In the genomic region with DNA sequence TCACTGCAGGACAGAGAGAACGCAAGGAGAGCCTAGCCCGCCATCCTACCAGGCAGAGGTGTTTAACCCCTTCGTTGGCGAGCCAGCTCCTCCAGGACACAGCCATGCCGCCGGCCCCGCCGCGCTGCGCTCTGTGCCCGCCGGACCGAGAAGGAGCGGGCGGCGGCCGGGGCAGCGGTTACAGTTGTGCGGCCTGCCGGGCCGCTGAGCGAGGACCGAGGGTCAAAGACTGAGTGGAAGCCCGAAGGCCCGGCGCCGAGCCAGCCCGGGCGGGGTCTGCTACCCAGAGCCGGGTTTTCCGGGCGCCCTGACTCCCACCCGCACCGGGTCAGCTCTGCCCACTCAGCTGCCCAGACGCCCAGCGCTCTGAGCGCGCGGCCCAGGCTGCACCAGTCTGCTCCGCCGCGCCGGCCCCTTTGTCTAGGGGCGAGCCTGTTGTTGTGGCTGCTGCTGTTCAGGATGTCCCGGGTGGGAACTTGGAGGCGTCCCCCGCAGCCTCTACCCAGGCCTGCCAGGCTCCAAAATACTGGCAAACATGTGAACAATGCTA, we compare ENCODE assay signal across 1 cellular context.
A peak's percentile ranks its signal among the peaks of the same experiment; 100 is the strongest.
TF ChIP-seq lines count a peak whose summit lies in the region.

A gene (minus strand): TSS at position 235 of the 550 bp plus-strand sequence. CDS start 129 bp downstream, at position 106.

TF ChIP-seq in H1, 55 proteins besides CTCF, POLR2A, EP300 and RAD21 (continued from another document):
- no peak for TF ChIP-seq CREB1 (IDR thresholded peaks at IDR 0.05)
- no peak for TF ChIP-seq FOSL1 (IDR thresholded peaks at IDR 0.05; ENCODE audit: insufficient read depth, low read depth, low read length)
- no peak for TF ChIP-seq KDM5A (IDR thresholded peaks at IDR 0.05; ENCODE audit: low read length)
- TF ChIP-seq NANOG (IDR thresholded peaks at IDR 0.05; ENCODE audit: insufficient read depth, low read depth, low read length, poor library complexity, severe bottlenecking) = no peak
- TF ChIP-seq SP1 (IDR thresholded peaks at IDR 0.05; ENCODE audit: low read depth, low read length) = peak; percentile 58
- TF ChIP-seq BRCA1 (IDR thresholded peaks at IDR 0.05; ENCODE audit: low read depth, low read length) = no peak
- TF ChIP-seq JUN (IDR thresholded peaks at IDR 0.05; ENCODE audit: low read depth, low read length) = no peak
- no peak for TF ChIP-seq POU5F1 (IDR thresholded peaks at IDR 0.05; ENCODE audit: low read depth, low read length)
- TF ChIP-seq, protein P1, sequence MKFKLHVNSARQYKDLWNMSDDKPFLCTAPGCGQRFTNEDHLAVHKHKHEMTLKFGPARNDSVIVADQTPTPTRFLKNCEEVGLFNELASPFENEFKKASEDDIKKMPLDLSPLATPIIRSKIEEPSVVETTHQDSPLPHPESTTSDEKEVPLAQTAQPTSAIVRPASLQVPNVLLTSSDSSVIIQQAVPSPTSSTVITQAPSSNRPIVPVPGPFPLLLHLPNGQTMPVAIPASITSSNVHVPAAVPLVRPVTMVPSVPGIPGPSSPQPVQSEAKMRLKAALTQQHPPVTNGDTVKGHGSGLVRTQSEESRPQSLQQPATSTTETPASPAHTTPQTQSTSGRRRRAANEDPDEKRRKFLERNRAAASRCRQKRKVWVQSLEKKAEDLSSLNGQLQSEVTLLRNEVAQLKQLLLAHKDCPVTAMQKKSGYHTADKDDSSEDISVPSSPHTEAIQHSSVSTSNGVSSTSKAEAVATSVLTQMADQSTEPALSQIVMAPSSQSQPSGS (IDR thresholded peaks at IDR 0.05; ENCODE audit: low read length) = no peak
- TF ChIP-seq, protein P2, sequence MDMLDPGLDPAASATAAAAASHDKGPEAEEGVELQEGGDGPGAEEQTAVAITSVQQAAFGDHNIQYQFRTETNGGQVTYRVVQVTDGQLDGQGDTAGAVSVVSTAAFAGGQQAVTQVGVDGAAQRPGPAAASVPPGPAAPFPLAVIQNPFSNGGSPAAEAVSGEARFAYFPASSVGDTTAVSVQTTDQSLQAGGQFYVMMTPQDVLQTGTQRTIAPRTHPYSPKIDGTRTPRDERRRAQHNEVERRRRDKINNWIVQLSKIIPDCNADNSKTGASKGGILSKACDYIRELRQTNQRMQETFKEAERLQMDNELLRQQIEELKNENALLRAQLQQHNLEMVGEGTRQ (IDR thresholded peaks at IDR 0.05; ENCODE audit: low read length) = no peak
- TF ChIP-seq EGR1 (IDR thresholded peaks at IDR 0.05; ENCODE audit: borderline replicate concordance, low read depth, low read length) = peak; percentile 30; the same call in 1 of the 2 replicates
- TF ChIP-seq POLR2AphosphoS5 (IDR thresholded peaks at IDR 0.05; ENCODE audit: low read depth, low read length) = peak; percentile 67
- peak; percentile 66 for TF ChIP-seq KDM4A (IDR thresholded peaks at IDR 0.05; ENCODE audit: low read depth, low read length, severe bottlenecking)
- no peak for TF ChIP-seq SP4 (IDR thresholded peaks at IDR 0.05; ENCODE audit: low read length)
- TF ChIP-seq TAF1 (IDR thresholded peaks at IDR 0.05; ENCODE audit: low read depth, low read length) = peak; percentile 82
- TF ChIP-seq SIRT6 (IDR thresholded peaks at IDR 0.05; ENCODE audit: low read length) = no peak
- TF ChIP-seq TAF7 (optimal IDR thresholded peaks at IDR 0.05; ENCODE audit: borderline replicate concordance, low read depth, low read length) = peak; percentile 67
- no peak for TF ChIP-seq RXRA (IDR thresholded peaks at IDR 0.05; ENCODE audit: insufficient read depth, low read depth, low read length)
- no peak for TF ChIP-seq CHD1 (IDR thresholded peaks at IDR 0.05; ENCODE audit: low read depth, low read length)
- TF ChIP-seq, protein P3, sequence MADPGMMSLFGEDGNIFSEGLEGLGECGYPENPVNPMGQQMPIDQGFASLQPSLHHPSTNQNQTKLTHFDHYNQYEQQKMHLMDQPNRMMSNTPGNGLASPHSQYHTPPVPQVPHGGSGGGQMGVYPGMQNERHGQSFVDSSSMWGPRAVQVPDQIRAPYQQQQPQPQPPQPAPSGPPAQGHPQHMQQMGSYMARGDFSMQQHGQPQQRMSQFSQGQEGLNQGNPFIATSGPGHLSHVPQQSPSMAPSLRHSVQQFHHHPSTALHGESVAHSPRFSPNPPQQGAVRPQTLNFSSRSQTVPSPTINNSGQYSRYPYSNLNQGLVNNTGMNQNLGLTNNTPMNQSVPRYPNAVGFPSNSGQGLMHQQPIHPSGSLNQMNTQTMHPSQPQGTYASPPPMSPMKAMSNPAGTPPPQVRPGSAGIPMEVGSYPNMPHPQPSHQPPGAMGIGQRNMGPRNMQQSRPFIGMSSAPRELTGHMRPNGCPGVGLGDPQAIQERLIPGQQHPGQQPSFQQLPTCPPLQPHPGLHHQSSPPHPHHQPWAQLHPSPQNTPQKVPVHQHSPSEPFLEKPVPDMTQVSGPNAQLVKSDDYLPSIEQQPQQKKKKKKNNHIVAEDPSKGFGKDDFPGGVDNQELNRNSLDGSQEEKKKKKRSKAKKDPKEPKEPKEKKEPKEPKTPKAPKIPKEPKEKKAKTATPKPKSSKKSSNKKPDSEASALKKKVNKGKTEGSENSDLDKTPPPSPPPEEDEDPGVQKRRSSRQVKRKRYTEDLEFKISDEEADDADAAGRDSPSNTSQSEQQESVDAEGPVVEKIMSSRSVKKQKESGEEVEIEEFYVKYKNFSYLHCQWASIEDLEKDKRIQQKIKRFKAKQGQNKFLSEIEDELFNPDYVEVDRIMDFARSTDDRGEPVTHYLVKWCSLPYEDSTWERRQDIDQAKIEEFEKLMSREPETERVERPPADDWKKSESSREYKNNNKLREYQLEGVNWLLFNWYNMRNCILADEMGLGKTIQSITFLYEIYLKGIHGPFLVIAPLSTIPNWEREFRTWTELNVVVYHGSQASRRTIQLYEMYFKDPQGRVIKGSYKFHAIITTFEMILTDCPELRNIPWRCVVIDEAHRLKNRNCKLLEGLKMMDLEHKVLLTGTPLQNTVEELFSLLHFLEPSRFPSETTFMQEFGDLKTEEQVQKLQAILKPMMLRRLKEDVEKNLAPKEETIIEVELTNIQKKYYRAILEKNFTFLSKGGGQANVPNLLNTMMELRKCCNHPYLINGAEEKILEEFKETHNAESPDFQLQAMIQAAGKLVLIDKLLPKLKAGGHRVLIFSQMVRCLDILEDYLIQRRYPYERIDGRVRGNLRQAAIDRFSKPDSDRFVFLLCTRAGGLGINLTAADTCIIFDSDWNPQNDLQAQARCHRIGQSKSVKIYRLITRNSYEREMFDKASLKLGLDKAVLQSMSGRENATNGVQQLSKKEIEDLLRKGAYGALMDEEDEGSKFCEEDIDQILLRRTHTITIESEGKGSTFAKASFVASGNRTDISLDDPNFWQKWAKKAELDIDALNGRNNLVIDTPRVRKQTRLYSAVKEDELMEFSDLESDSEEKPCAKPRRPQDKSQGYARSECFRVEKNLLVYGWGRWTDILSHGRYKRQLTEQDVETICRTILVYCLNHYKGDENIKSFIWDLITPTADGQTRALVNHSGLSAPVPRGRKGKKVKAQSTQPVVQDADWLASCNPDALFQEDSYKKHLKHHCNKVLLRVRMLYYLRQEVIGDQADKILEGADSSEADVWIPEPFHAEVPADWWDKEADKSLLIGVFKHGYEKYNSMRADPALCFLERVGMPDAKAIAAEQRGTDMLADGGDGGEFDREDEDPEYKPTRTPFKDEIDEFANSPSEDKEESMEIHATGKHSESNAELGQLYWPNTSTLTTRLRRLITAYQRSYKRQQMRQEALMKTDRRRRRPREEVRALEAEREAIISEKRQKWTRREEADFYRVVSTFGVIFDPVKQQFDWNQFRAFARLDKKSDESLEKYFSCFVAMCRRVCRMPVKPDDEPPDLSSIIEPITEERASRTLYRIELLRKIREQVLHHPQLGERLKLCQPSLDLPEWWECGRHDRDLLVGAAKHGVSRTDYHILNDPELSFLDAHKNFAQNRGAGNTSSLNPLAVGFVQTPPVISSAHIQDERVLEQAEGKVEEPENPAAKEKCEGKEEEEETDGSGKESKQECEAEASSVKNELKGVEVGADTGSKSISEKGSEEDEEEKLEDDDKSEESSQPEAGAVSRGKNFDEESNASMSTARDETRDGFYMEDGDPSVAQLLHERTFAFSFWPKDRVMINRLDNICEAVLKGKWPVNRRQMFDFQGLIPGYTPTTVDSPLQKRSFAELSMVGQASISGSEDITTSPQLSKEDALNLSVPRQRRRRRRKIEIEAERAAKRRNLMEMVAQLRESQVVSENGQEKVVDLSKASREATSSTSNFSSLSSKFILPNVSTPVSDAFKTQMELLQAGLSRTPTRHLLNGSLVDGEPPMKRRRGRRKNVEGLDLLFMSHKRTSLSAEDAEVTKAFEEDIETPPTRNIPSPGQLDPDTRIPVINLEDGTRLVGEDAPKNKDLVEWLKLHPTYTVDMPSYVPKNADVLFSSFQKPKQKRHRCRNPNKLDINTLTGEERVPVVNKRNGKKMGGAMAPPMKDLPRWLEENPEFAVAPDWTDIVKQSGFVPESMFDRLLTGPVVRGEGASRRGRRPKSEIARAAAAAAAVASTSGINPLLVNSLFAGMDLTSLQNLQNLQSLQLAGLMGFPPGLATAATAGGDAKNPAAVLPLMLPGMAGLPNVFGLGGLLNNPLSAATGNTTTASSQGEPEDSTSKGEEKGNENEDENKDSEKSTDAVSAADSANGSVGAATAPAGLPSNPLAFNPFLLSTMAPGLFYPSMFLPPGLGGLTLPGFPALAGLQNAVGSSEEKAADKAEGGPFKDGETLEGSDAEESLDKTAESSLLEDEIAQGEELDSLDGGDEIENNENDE (IDR thresholded peaks at IDR 0.05; ENCODE audit: insufficient replicate concordance, low read length) = no peak
- no peak for TF ChIP-seq CBX5 (IDR thresholded peaks at IDR 0.05; ENCODE audit: low read depth, low read length)
- no peak for TF ChIP-seq SIN3A (conservative IDR thresholded peaks at IDR 0.05 in 1 of 2, IDR thresholded peaks at IDR 0.05 in 1 of 2; ENCODE audit: low read depth in 1 of 2, low read length in 2 of 2)
- TF ChIP-seq, protein P4, sequence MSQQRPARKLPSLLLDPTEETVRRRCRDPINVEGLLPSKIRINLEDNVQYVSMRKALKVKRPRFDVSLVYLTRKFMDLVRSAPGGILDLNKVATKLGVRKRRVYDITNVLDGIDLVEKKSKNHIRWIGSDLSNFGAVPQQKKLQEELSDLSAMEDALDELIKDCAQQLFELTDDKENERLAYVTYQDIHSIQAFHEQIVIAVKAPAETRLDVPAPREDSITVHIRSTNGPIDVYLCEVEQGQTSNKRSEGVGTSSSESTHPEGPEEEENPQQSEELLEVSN (IDR thresholded peaks at IDR 0.05) = peak; percentile 29; the same call in 1 of the 2 replicates
- no peak for TF ChIP-seq RBBP5 (IDR thresholded peaks at IDR 0.05; ENCODE audit: borderline replicate concordance, low read depth, low read length)
- no peak for TF ChIP-seq EZH2 (IDR thresholded peaks at IDR 0.05; ENCODE audit: low read depth, low read length, severe bottlenecking)
- TF ChIP-seq, protein P5, sequence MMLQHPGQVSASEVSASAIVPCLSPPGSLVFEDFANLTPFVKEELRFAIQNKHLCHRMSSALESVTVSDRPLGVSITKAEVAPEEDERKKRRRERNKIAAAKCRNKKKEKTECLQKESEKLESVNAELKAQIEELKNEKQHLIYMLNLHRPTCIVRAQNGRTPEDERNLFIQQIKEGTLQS (IDR thresholded peaks at IDR 0.05; ENCODE audit: insufficient read depth, low read depth, low read length) = no peak
- no peak for TF ChIP-seq TEAD4 (IDR thresholded peaks at IDR 0.05; ENCODE audit: low read depth, low read length)
- no peak for TF ChIP-seq SP2 (IDR thresholded peaks at IDR 0.05; ENCODE audit: low read length)
- no peak for TF ChIP-seq NRF1 (IDR thresholded peaks at IDR 0.05; ENCODE audit: low read depth, low read length)
- TF ChIP-seq KDM1A (IDR thresholded peaks at IDR 0.05; ENCODE audit: borderline replicate concordance, low read length) = no peak
- TF ChIP-seq RNF2 (IDR thresholded peaks at IDR 0.05; ENCODE audit: borderline replicate concordance, low read depth, low read length, missing control alignments, poor library complexity, severe bottlenecking) = no peak
- no peak for TF ChIP-seq CEBPB (IDR thresholded peaks at IDR 0.05; ENCODE audit: low read depth, low read length)
- no peak for TF ChIP-seq SAP30 (IDR thresholded peaks at IDR 0.05; ENCODE audit: insufficient read depth, insufficient replicate concordance, low read length)
- peak; percentile 40; the same call in 1 of the 2 replicates for TF ChIP-seq BACH1 (IDR thresholded peaks at IDR 0.05; ENCODE audit: low read length)
- TF ChIP-seq TBP (IDR thresholded peaks at IDR 0.05; ENCODE audit: low read depth, low read length) = peak; percentile 70; the same call in 1 of the 2 replicates
- TF ChIP-seq CHD2 (IDR thresholded peaks at IDR 0.05; ENCODE audit: low read length) = no peak
- TF ChIP-seq GTF2F1 (IDR thresholded peaks at IDR 0.05; ENCODE audit: borderline replicate concordance, low read depth, low read length) = no peak
- peak; percentile 1; the same call in 1 of the 2 replicates for TF ChIP-seq MAFK (IDR thresholded peaks at IDR 0.05; ENCODE audit: low read depth, low read length)
- peak; percentile 12; the same call in 1 of the 2 replicates for TF ChIP-seq RFX5 (IDR thresholded peaks at IDR 0.05; ENCODE audit: borderline replicate concordance, low read depth, low read length)
- no peak for TF ChIP-seq BCL11A (IDR thresholded peaks at IDR 0.05; ENCODE audit: low read depth in 2 of 2, low read length in 2 of 2)
- peak; percentile 59; the same call in 1 of the 2 replicates for TF ChIP-seq YY1 (IDR thresholded peaks at IDR 0.05; ENCODE audit: low read depth, low read length)
- peak; percentile 53 for TF ChIP-seq ASH2L (IDR thresholded peaks at IDR 0.05; ENCODE audit: low read length)
- TF ChIP-seq HDAC2 (IDR thresholded peaks at IDR 0.05; ENCODE audit: borderline replicate concordance in 1 of 2, low read depth in 2 of 2, low read length in 2 of 2) = 0 out of 4 replicates have a peak, but pooled peaks of 1 of the 2 experiments have one; percentile 10
- TF ChIP-seq TCF12 (IDR thresholded peaks at IDR 0.05; ENCODE audit: low read depth, low read length) = no peak
- no peak for TF ChIP-seq JUND (IDR thresholded peaks at IDR 0.05; ENCODE audit: low read length)
- TF ChIP-seq PHF8 (conservative IDR thresholded peaks at IDR 0.05; ENCODE audit: low read depth, low read length) = peak; percentile 35
- TF ChIP-seq CBX8 (IDR thresholded peaks at IDR 0.05; ENCODE audit: borderline replicate concordance, low read depth, low read length) = no peak
- no peak for TF ChIP-seq CTBP2 (IDR thresholded peaks at IDR 0.05; ENCODE audit: borderline replicate concordance, insufficient read depth, insufficient read length, low read length)
- TF ChIP-seq, protein P6, sequence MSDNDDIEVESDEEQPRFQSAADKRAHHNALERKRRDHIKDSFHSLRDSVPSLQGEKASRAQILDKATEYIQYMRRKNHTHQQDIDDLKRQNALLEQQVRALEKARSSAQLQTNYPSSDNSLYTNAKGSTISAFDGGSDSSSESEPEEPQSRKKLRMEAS (IDR thresholded peaks at IDR 0.05) = peak; percentile 56; the same call in 1 of the 2 replicates
- no peak for TF ChIP-seq SIX5 (IDR thresholded peaks at IDR 0.05; ENCODE audit: low read depth, low read length)
- no peak for TF ChIP-seq GABPA (IDR thresholded peaks at IDR 0.05; ENCODE audit: borderline replicate concordance, insufficient read depth, low read length)
